In the genomic region with DNA sequence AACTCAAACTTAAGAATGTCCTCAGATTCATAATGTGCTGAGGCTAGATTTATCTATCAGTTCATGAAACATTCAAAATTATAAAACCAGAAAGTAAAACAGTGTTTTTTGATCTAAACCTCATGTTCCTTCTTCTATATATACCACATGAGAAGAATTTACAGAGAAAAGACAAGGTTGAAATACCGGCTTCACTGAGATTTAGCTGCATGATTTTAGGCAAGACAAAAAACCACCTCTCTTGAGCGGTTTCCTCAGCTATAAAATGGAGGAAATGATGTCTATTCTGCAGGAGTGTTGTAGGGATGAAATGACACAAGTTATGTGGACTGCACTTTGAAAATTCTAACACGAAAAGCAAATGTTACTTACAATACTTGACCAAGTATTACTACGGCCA, we compare ENCODE assay signal across 22 cellular contexts.
DNase-seq lines count a peak whose midpoint lies in the region; ATAC-seq, FAIRE-seq and TF ChIP-seq lines count a peak whose summit lies in the region.
"Had no signal": no experiment of that assay in that cellular context is flagged by ENCODE, and none has a peak within 500 bp of the region (broad histone marks: within the 10 kb centered on the region; RNA-seq: fewer than 3 reads in every experiment).

No MANE protein-coding gene starts in this region.

- peak overlapping the region; percentile 6 for H3K27ac Mint-ChIP-seq in CD4-positive, alpha-beta T cell
- no peak overlapping the region for H3K27ac Mint-ChIP-seq in astrocyte (ENCODE audit: unreplicated experiment)
- H3K27ac Mint-ChIP-seq in CD8-positive, alpha-beta T cell, result no peak overlapping the region
- H3K27ac Mint-ChIP-seq: B cell; CD4-positive, alpha-beta memory T cell had no signal

- TF ChIP-seq EP300 in A549 (IDR thresholded peaks at IDR 0.05), result no peak

- H3F3A ChIP-seq in Loucy (ENCODE audit: low read depth), result peaks cover 3% of the 10 kb centered on the region; the same call in 1 of the 2 replicates

- H3K27ac ChIP-seq in A549 (no peak overlapping the region), astrocyte (ENCODE audit: low read depth, low read length) (no peak overlapping the region)
- H3K27ac ChIP-seq in CD4-positive, alpha-beta T cell (ENCODE audit: low read depth, low read length), result no peak overlapping the region
- no peak overlapping the region for H3K27ac ChIP-seq in CD8-positive, alpha-beta T cell (ENCODE audit: low read depth, low read length)
- H3K27ac ChIP-seq: BLaER1 treated with 17β-estradiol and CSF1 and Interleukin-3, amounts not matched to agents 10 nM and 100 nM; C4-2B had no signal

- H3K9me2 ChIP-seq in Loucy (replicated peaks; ENCODE audit: low read depth, low read length), result no peaks in the 10 kb centered on the region

- H3K4me2 ChIP-seq in A549 (no peak overlapping the region), Loucy (ENCODE audit: low read depth, low read length, poor library complexity, severe bottlenecking) (peak overlapping the region; percentile 60), astrocyte (ENCODE audit: low read length) (no peak overlapping the region)
- H3K4me2 ChIP-seq: BLaER1 treated with 17β-estradiol and CSF1 and Interleukin-3, amounts not matched to agents 10 nM and 100 nM had no signal

- no peaks in the 10 kb centered on the region for H3K9me3 Mint-ChIP-seq in CD4-positive, alpha-beta T cell
- H3K9me3 Mint-ChIP-seq in astrocyte (ENCODE audit: unreplicated experiment), result peaks cover 4% of the 10 kb centered on the region
- H3K9me3 Mint-ChIP-seq in CD8-positive, alpha-beta T cell, result no peaks in the 10 kb centered on the region
- H3K9me3 Mint-ChIP-seq: CD4-positive, alpha-beta memory T cell had no signal

- peaks cover 25% of the 10 kb centered on the region for H3K4me1 Mint-ChIP-seq in CD4-positive, alpha-beta T cell (ENCODE audit: low read depth)
- peaks cover 14% of the 10 kb centered on the region for H3K4me1 Mint-ChIP-seq in astrocyte (ENCODE audit: low read depth, unreplicated experiment)
- peaks cover 24% of the 10 kb centered on the region for H3K4me1 Mint-ChIP-seq in CD8-positive, alpha-beta T cell (ENCODE audit: low read depth)
- H3K4me1 Mint-ChIP-seq: B cell had no signal

- H3K79me2 ChIP-seq in Loucy (ENCODE audit: insufficient read depth, low read length), result no peaks in the 10 kb centered on the region
- H3K79me2 ChIP-seq in astrocyte (ENCODE audit: insufficient read depth, low read length), result no peaks in the 10 kb centered on the region

- no peaks in the 10 kb centered on the region for H3K27me3 ChIP-seq in CD4-positive, alpha-beta T cell (ENCODE audit: control insufficient read depth, insufficient read depth, low read length)
- no peaks in the 10 kb centered on the region for H3K27me3 ChIP-seq in Loucy (ENCODE audit: insufficient read depth, low read length, poor library complexity, severe bottlenecking)
- H3K27me3 ChIP-seq in astrocyte (ENCODE audit: insufficient read depth, low read length), result peaks cover 2% of the 10 kb centered on the region
- no peaks in the 10 kb centered on the region for H3K27me3 ChIP-seq in CD8-positive, alpha-beta T cell (ENCODE audit: insufficient read depth, low read length)
- H3K27me3 ChIP-seq: BLaER1 treated with 17β-estradiol and CSF1 and Interleukin-3, amounts not matched to agents 10 nM and 100 nM had no signal

- TF ChIP-seq CTCF in A549 (IDR thresholded peaks at IDR 0.05) (no peak), Loucy (conservative IDR thresholded peaks at IDR 0.05; ENCODE audit: low read length) (no peak), astrocyte (IDR thresholded peaks at IDR 0.05; ENCODE audit: insufficient read depth, low read depth, low read length) (no peak)
- TF ChIP-seq CTCF in CD4-positive, alpha-beta T cell (IDR thresholded peaks at IDR 0.05), result no peak
- no peak for TF ChIP-seq CTCF in CD8-positive, alpha-beta T cell (IDR thresholded peaks at IDR 0.05)

- no peaks in the 10 kb centered on the region for H3K36me3 Mint-ChIP-seq in CD4-positive, alpha-beta T cell (ENCODE audit: low read depth)
- H3K36me3 Mint-ChIP-seq in astrocyte (ENCODE audit: low read depth, unreplicated experiment), result no peaks in the 10 kb centered on the region
- H3K36me3 Mint-ChIP-seq in CD8-positive, alpha-beta T cell, result no peaks in the 10 kb centered on the region
- H3K36me3 Mint-ChIP-seq: CD4-positive, alpha-beta memory T cell had no signal

- H3K4me3 Mint-ChIP-seq in CD4-positive, alpha-beta T cell, result no peak overlapping the region
- H3K4me3 Mint-ChIP-seq in astrocyte (ENCODE audit: unreplicated experiment), result peak overlapping the region; percentile 15
- H3K4me3 Mint-ChIP-seq in CD8-positive, alpha-beta T cell, result no peak overlapping the region
- H3K4me3 Mint-ChIP-seq: B cell; CD4-positive, alpha-beta memory T cell had no signal

- H3K36me3 ChIP-seq in Loucy (ENCODE audit: insufficient read depth, low read length), result no peaks in the 10 kb centered on the region
- no peaks in the 10 kb centered on the region for H3K36me3 ChIP-seq in astrocyte (ENCODE audit: insufficient read depth, low read length)
- no peaks in the 10 kb centered on the region for H3K36me3 ChIP-seq in CD8-positive, alpha-beta T cell (ENCODE audit: insufficient read depth, low read length)
- H3K36me3 ChIP-seq: BLaER1 treated with 17β-estradiol and CSF1 and Interleukin-3, amounts not matched to agents 10 nM and 100 nM had no signal

- intact Hi-C loops in CD4-positive, alpha-beta T cell (cut with DNase I, micrococcal nuclease), result no loop called here
- intact Hi-C loops in CD8-positive, alpha-beta T cell (cut with DNase I, micrococcal nuclease), result no loop called here

- no peak for DNase-seq in A549 (ENCODE audit: low read depth in 1 of 2, low spot score in 1 of 2)
- no peak for DNase-seq in CD4-positive, alpha-beta T cell
- DNase-seq in astrocyte (ENCODE audit: low read depth), result no peak
- DNase-seq in CD8-positive, alpha-beta T cell, result no peak
- no peak for DNase-seq in NCI-H2196 treated with DMSO at 0.1 percent for 48 hours (lab: John Stamatoyannopoulos, UW; ENCODE audit: unreplicated experiment)
- DNase-seq: 8988T; AML-193; Caco-2; Calu3; CD4-positive, alpha-beta memory T cell; GF-D8 had no signal

- H3K4me1 ChIP-seq in A549 (no peaks in the 10 kb centered on the region), Loucy (ENCODE audit: insufficient read depth, low read length, poor library complexity, severe bottlenecking) (peaks cover 50% of the 10 kb centered on the region), astrocyte (ENCODE audit: insufficient read depth, low read length) (peaks cover 15% of the 10 kb centered on the region)
- peaks cover 9% of the 10 kb centered on the region for H3K4me1 ChIP-seq in CD8-positive, alpha-beta T cell (ENCODE audit: insufficient read depth, low read length)
- H3K4me1 ChIP-seq: BLaER1 treated with 17β-estradiol and CSF1 and Interleukin-3, amounts not matched to agents 10 nM and 100 nM; Caco-2 had no signal

- H3K27me3 Mint-ChIP-seq in CD4-positive, alpha-beta T cell, result peaks cover 16% of the 10 kb centered on the region
- H3K27me3 Mint-ChIP-seq in astrocyte (ENCODE audit: low read depth, unreplicated experiment), result peaks cover 2% of the 10 kb centered on the region
- peaks cover 16% of the 10 kb centered on the region for H3K27me3 Mint-ChIP-seq in CD8-positive, alpha-beta T cell (ENCODE audit: low read depth)

- POLR2A ChIA-PET in A549 (lab: Yijun Ruan, JAX), result no interaction called here
- POLR2A ChIA-PET in CD4-positive, alpha-beta T cell (lab: Charles Lee), result interaction anchor here (0.6 kb wide), 1 partner anchor 84 kb away, joined by 3 read pairs; no protein-coding TSS in a partner anchor
- POLR2A ChIA-PET in CD8-positive, alpha-beta T cell (lab: Charles Lee), result no interaction called here

- H3K4me3 ChIP-seq in A549, result no peak overlapping the region
- H3K4me3 ChIP-seq in Loucy (ENCODE audit: low read length, poor library complexity, severe bottlenecking), result peak overlapping the region; percentile 34
- no peak overlapping the region for H3K4me3 ChIP-seq in astrocyte (ENCODE audit: insufficient read depth, low read depth, low read length)
- H3K4me3 ChIP-seq in CD8-positive, alpha-beta T cell (ENCODE audit: low read depth, low read length), result no peak overlapping the region
- H3K4me3 ChIP-seq: BLaER1 treated with 17β-estradiol and CSF1 and Interleukin-3, amounts not matched to agents 10 nM and 100 nM had no signal

- FAIRE-seq in A549 (lab: Jason Lieb, UNC), result peak; percentile 93
- no peak for FAIRE-seq in astrocyte (lab: Jason Lieb, UNC)
- FAIRE-seq: A204.1, D721Med, G401.6, GM12891, GM18507, GM19239 had no signal

- no peak for TF ChIP-seq RAD21 in A549 (conservative IDR thresholded peaks at IDR 0.05 in 1 of 2, IDR thresholded peaks at IDR 0.05 in 1 of 2)

- H3K9ac ChIP-seq in Loucy (ENCODE audit: low read depth, low read length, poor library complexity, severe bottlenecking) (peak overlapping the region; percentile 17), astrocyte (ENCODE audit: low read length) (no peak overlapping the region)
- H3K9ac ChIP-seq: BLaER1 treated with 17β-estradiol and CSF1 and Interleukin-3, amounts not matched to agents 10 nM and 100 nM had no signal

- no peak for ATAC-seq in A549
- no peak for ATAC-seq in CD4-positive, alpha-beta T cell (ENCODE audit: poor library complexity)
- ATAC-seq in CD8-positive, alpha-beta T cell, result no peak
- ATAC-seq in GM19035 (IDR thresholded peaks at IDR 0.05; ENCODE audit: unreplicated experiment), result no peak

- no peaks in the 10 kb centered on the region for H4K20me1 ChIP-seq in Loucy (ENCODE audit: insufficient read depth, low read length, poor library complexity, severe bottlenecking)
- H4K20me1 ChIP-seq in astrocyte (ENCODE audit: insufficient read depth, low read length), result no peaks in the 10 kb centered on the region
- H4K20me1 ChIP-seq: BLaER1 treated with 17β-estradiol and CSF1 and Interleukin-3, amounts not matched to agents 10 nM and 100 nM had no signal

- H3K9me3 ChIP-seq in A549 (peaks cover 7% of the 10 kb centered on the region; the same call in 2 of the 3 replicates), Loucy (ENCODE audit: insufficient read depth, low read depth, low read length) (no peaks in the 10 kb centered on the region), astrocyte (ENCODE audit: insufficient read depth, low read depth, low read length) (no peaks in the 10 kb centered on the region)
- H3K9me3 ChIP-seq in CD4-positive, alpha-beta T cell (ENCODE audit: control insufficient read depth, low read length), result no peaks in the 10 kb centered on the region
- no peaks in the 10 kb centered on the region for H3K9me3 ChIP-seq in CD8-positive, alpha-beta T cell (ENCODE audit: low read length)
- H3K9me3 ChIP-seq: BLaER1 treated with 17β-estradiol and CSF1 and Interleukin-3, amounts not matched to agents 10 nM and 100 nM; Caco-2 had no signal

- CTCF ChIA-PET in A549 (lab: Yijun Ruan, JAX), result interaction anchor here (1.1 to 2.1 kb wide), 2 partner anchors 232 to 257 kb away, joined by 4 to 6 read pairs; no protein-coding TSS in a partner anchor
- CTCF ChIA-PET in CD4-positive, alpha-beta T cell (lab: Charles Lee), result no interaction called here
- CTCF ChIA-PET in CD8-positive, alpha-beta T cell (lab: Charles Lee), result no interaction called here

- H2AFZ ChIP-seq in Loucy (ENCODE audit: low read length), result no peak overlapping the region
- no peak overlapping the region for H2AFZ ChIP-seq in astrocyte (ENCODE audit: low read depth, low read length)

- WGBS in A549 (ENCODE audit: missing lambda C conversion rate), result 26% methylated on average over 4 of the region's 4 CpGs

- TF ChIP-seq POLR2A in A549 (IDR thresholded peaks at IDR 0.05; ENCODE audit: low read length), result no peak

TF ChIP-seq in A549, 52 proteins besides CTCF, POLR2A, EP300 and RAD21 (continues in another document):
- TF ChIP-seq POLR2AphosphoS2 (conservative IDR thresholded peaks at IDR 0.05; ENCODE audit: low read length) (no peak), HOXA7 (CRISPR knock-in tag; IDR thresholded peaks at IDR 0.05) (no peak)
